In the genomic region with DNA sequence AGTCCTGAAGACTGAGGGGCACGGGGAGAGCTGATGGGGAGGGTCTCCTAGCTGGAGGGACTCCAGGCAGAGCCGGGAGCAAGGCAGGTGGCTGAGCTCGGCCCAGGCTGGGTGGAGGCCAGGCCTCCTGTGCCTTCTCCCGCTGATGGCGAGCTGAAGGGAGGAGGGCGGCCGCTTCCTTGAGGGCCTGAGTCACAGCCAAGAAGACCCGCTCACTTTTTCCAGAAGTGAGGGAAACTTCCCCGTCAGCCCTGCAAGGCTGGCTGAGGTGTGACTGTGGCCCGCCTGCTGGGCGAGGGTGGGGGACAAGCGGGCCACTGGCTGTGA, we compare ENCODE assay signal across 8 cellular contexts. TPM values are rescaled to one million over a fixed set of nuclear protein-coding genes. Genes with fewer than 3 reads are reported as not detected.
DNase-seq lines count a peak whose midpoint lies in the region; ATAC-seq, FAIRE-seq and TF ChIP-seq lines count a peak whose summit lies in the region.

No MANE protein-coding gene starts in this region.

- peak overlapping the region; percentile 37 for H3K27ac Mint-ChIP-seq in activated CD4-positive, alpha-beta T cell treated with anti-CD3 and anti-CD28 coated beads for 36 hours

- no peak for FAIRE-seq in H54 (lab: Jason Lieb, UNC)

- peaks cover 21% of the 10 kb centered on the region for H3K27me3 Mint-ChIP-seq in activated CD4-positive, alpha-beta T cell treated with anti-CD3 and anti-CD28 coated beads for 36 hours

- H3K9me3 Mint-ChIP-seq in activated CD4-positive, alpha-beta T cell treated with anti-CD3 and anti-CD28 coated beads for 36 hours (ENCODE audit: low read depth), result no peaks in the 10 kb centered on the region

- POLR2A ChIA-PET in activated CD4-positive, alpha-beta T cell treated with anti-CD3 and anti-CD28 coated beads for 36 hours (lab: Charles Lee), result no interaction called here

- intact Hi-C loops in activated CD4-positive, alpha-beta T cell treated with anti-CD3 and anti-CD28 coated beads for 36 hours (cut with DNase I, micrococcal nuclease), result loop anchor here in 1 of 2 experiments (2.0 kb wide), 2 partner anchors 35 to 85 kb away; a partner anchor contains a TSS

- peaks cover 10% of the 10 kb centered on the region for H3K4me1 Mint-ChIP-seq in activated CD4-positive, alpha-beta T cell treated with anti-CD3 and anti-CD28 coated beads for 36 hours

- DNase-seq in H54 (ENCODE audit: insufficient read length, low spot score), result peak; percentile 78
- peak; percentile 86 for DNase-seq in activated CD4-positive, alpha-beta T cell treated with anti-CD3 and anti-CD28 coated beads for 36 hours
- DNase-seq in fibroblast of pulmonary artery (ENCODE audit: low read depth), result peak; percentile 55
- peak; percentile 17 for DNase-seq in renal cortical epithelial cell (ENCODE audit: low read depth)
- no peak for DNase-seq in kidney glomerular epithelial cell (lab: John Stamatoyannopoulos, UW)
- DNase-seq in T-helper 1 cell, result no peak

- TF ChIP-seq CTCF in fibroblast of pulmonary artery (IDR thresholded peaks at IDR 0.05; ENCODE audit: low read length, missing control alignments), result no peak

- no peak for TF ChIP-seq POLR2A in H54 (IDR thresholded peaks at IDR 0.05; ENCODE audit: low read depth, low read length)

- no peaks in the 10 kb centered on the region for H3K36me3 Mint-ChIP-seq in activated CD4-positive, alpha-beta T cell treated with anti-CD3 and anti-CD28 coated beads for 36 hours (ENCODE audit: low read depth)

- CTCF ChIA-PET in activated CD4-positive, alpha-beta T cell treated with anti-CD3 and anti-CD28 coated beads for 36 hours (lab: Charles Lee), result interaction anchor here (0.7 kb wide), 1 partner anchor 11 kb away, joined by 3 read pairs; no protein-coding TSS in a partner anchor

- ATAC-seq in activated CD4-positive, alpha-beta T cell treated with anti-CD3 and anti-CD28 coated beads for 36 hours, result peak; percentile 84
- ATAC-seq in HG03378 (IDR thresholded peaks at IDR 0.05; ENCODE audit: unreplicated experiment) (no peak), GM19324 (IDR thresholded peaks at IDR 0.05; ENCODE audit: low FRiP score, unreplicated experiment) (no peak)

- no peak overlapping the region for H3K4me3 Mint-ChIP-seq in activated CD4-positive, alpha-beta T cell treated with anti-CD3 and anti-CD28 coated beads for 36 hours

- no peak overlapping the region for H3K4me3 ChIP-seq in fibroblast of pulmonary artery (replicated peaks; ENCODE audit: low read depth, low read length)

RNA-seq across cellular contexts. Expression of a gene that starts 1.7 kb away (rescaled TPM):
- total RNA-seq in activated CD4-positive, alpha-beta T cell treated with anti-CD3 and anti-CD28 coated beads for 36 hours, result under 1 TPM; 0.56 to 0.78 TPM
- 14.4 and 19.1 TPM in 2 replicates for total RNA-seq in renal cortical epithelial cell

RNA-seq across cellular contexts. Expression of a gene that starts 12.7 kb away (rescaled TPM):
- not detected for total RNA-seq in activated CD4-positive, alpha-beta T cell treated with anti-CD3 and anti-CD28 coated beads for 36 hours
- 0.10 and 0.17 TPM in 2 replicates for total RNA-seq in renal cortical epithelial cell

RNA-seq across cellular contexts. Expression of a gene that starts 15.7 kb away (rescaled TPM):
- total RNA-seq in activated CD4-positive, alpha-beta T cell treated with anti-CD3 and anti-CD28 coated beads for 36 hours, result under 1 TPM; 0.30 to 0.39 TPM
- total RNA-seq in renal cortical epithelial cell, result under 0.01 and 5.2 TPM in 2 replicates

RNA-seq across cellular contexts. Expression of a gene that starts 26.7 kb away (rescaled TPM):
- 100 to 1,000 TPM; 126 to 143 TPM for total RNA-seq in activated CD4-positive, alpha-beta T cell treated with anti-CD3 and anti-CD28 coated beads for 36 hours
- total RNA-seq in renal cortical epithelial cell, result 72.1 and 79.5 TPM in 2 replicates

RNA-seq across cellular contexts. Expression of a gene that starts 34.6 kb away (rescaled TPM):
- total RNA-seq in activated CD4-positive, alpha-beta T cell treated with anti-CD3 and anti-CD28 coated beads for 36 hours, result 10 to 100 TPM; 73.6 to 89.7 TPM
- 71.0 and 155 TPM in 2 replicates for total RNA-seq in renal cortical epithelial cell

Comparison
In these comparisons a context has a peak if more than half of its experiments do, and no peak if none do; other contexts are left out.
1. DNase-seq: peak in H54 (single experiment), activated CD4-positive, alpha-beta T cell treated with anti-CD3 and anti-CD28 coated beads for 36 hours (single experiment), fibroblast of pulmonary artery (single experiment) and renal cortical epithelial cell (single experiment); none in kidney glomerular epithelial cell (single experiment) and T-helper 1 cell (0 of 5).